Comparison of ENCODE assay signal across 16 cellular contexts in genomic region chr5:94941113-94941765, GRCh38.
"Had no signal": no experiment of that assay in that cellular context is flagged by ENCODE, and none has a peak within 500 bp of the region (broad histone marks: within the 10 kb centered on the region; RNA-seq: fewer than 3 reads in every experiment).

No MANE protein-coding gene starts in this region.

- H3K4me1 ChIP-seq: colonic mucosa, tibial nerve, vagina had no signal

- ATAC-seq: activated CD4-positive, alpha-beta T cell treated with anti-CD3 and anti-CD28 coated beads for 36 hours; activated T-helper 17 cell treated with anti-CD3 and anti-CD28 coated beads, Interleukin-2, amount 50 U/mL, for 72 hours; heart right ventricle; natural killer cell treated with Interleukin-12 subunit alpha and Interleukin-12 subunit beta and Interleukin-15 and Interleukin-18, amount 100 ng/mL, for 72 hours; right cardiac atrium had no signal

- H3K27me3 ChIP-seq: colonic mucosa, heart right ventricle, tibial nerve, vagina had no signal

- H3K27ac ChIP-seq: colonic mucosa, heart right ventricle, skin epidermis, tibial nerve, vagina had no signal

- H3K4me3 ChIP-seq: colonic mucosa, heart right ventricle, skin epidermis, tibial nerve, vagina had no signal

- FAIRE-seq: TTC549 had no signal

- H3K9me3 ChIP-seq: colonic mucosa, heart right ventricle, tibial nerve, vagina had no signal

- H3K36me3 ChIP-seq: colonic mucosa, tibial nerve, vagina had no signal

- DNase-seq: activated CD4-positive, alpha-beta T cell treated with anti-CD3 and anti-CD28 coated beads for 36 hours; activated CD4-positive, alpha-beta T cell treated with anti-CD3 and anti-CD28 coated beads, Interleukin-2, amount 50 U/mL, for 48 hours; activated naive CD4-positive, alpha-beta T cell; activated naive CD8-positive, alpha-beta T cell treated with anti-CD3 and anti-CD28 coated beads for 36 hours; activated T-cell treated with anti-CD3 and anti-CD28 coated beads for 4 hours; amniotic stem cell; central memory CD4-positive, alpha-beta T cell; colonic mucosa; heart right ventricle; right cardiac atrium had no signal
